ENCODE assay signal across 19 cellular contexts in the genomic region with DNA sequence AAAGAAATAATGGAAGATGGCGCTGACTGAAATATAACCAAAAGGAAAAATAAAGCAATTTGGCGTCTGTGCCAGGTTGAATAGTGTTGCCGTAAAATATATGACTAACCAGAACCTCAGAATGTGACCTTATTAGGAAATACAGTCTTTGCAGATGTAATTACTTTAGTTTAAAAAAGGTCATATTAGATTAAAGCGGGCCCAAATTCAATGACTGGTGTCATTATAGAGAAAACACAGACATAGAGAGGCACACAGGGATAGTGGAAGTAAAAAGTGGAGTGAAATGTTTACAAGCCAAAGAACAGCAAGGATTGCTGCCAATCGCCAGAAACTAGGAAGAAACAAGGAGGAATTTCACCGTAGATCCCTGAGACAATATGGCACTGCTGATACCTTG.
"Had no signal": no experiment of that assay in that cellular context is flagged by ENCODE, and none has a peak within 500 bp of the region (broad histone marks: within the 10 kb centered on the region; RNA-seq: fewer than 3 reads in every experiment).

No MANE protein-coding gene starts in this region.

- H3K79me2 ChIP-seq: hepatocyte had no signal

- H3K36me3 ChIP-seq: esophagus muscularis mucosa, gastroesophageal sphincter, heart left ventricle, left lung, lower lobe of right lung had no signal

- H3K4me2 ChIP-seq: hepatocyte had no signal

- H3K4me3 ChIP-seq: coronary artery, dorsolateral prefrontal cortex, esophagus muscularis mucosa, gastroesophageal sphincter, heart left ventricle, hepatocyte, left lung, lower lobe of right lung, mucosa of descending colon had no signal

- H3K9me3 ChIP-seq: esophagus muscularis mucosa, gastroesophageal sphincter, left lung, lower lobe of right lung, mucosa of descending colon had no signal

- H3K27me3 ChIP-seq: esophagus muscularis mucosa, foreskin keratinocyte, gastroesophageal sphincter, heart left ventricle, hepatocyte, left lung had no signal

- H3K4me1 ChIP-seq: esophagus muscularis mucosa, foreskin keratinocyte, gastroesophageal sphincter, heart left ventricle, left lung, lower lobe of right lung had no signal

- ATAC-seq: foreskin keratinocyte; gastroesophageal sphincter; heart left ventricle; left cardiac atrium; left lung; left ventricle myocardium superior; lower lobe of right lung; mucosa of descending colon; naive thymus-derived CD8-positive, alpha-beta T cell had no signal

- H3K27ac ChIP-seq: coronary artery, dorsolateral prefrontal cortex, esophagus muscularis mucosa, foreskin keratinocyte, gastroesophageal sphincter, heart left ventricle, hepatocyte, left lung, lower lobe of right lung had no signal

- DNase-seq: dermis blood vessel endothelial cell; dorsolateral prefrontal cortex; effector CD4-positive, alpha-beta T cell; effector memory CD4-positive, alpha-beta T cell; foreskin keratinocyte; heart left ventricle; hypothalamus; left cardiac atrium; left lung; left ventricle myocardium superior; lower lobe of right lung; mesenchymal stem cell; mucosa of descending colon; naive B cell; naive thymus-derived CD8-positive, alpha-beta T cell had no signal

- H2AFZ ChIP-seq: hepatocyte had no signal
